Comparison of ENCODE assay signal across 22 cellular contexts in the genomic region with DNA sequence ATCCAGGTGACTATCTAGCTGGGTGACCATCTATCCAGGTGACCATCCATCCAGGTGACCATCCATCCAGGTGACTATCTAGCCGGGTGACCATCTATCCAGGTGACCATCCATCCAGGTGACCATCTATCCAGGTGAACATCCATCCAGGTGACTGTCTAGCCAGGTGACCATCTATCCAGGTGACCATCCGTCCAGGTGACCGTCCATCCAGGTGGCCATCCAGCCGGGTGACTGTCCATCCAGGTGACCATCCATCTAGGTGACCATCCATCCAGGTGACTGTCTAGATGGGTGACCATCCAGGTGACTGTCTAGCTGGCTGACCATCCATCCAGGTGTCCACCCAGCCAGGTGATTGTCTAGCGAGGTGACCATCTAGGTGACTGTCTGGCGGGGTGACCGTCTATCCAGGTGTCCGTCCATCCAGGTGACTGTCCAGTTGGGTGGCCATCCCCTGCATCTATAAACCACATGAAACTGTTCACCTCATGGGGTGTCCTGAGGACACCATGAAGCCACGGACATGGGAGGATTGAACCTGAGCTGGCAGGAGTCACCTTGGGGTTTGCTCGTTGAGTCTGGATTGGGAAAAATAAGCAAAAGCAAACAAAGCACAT.
DNase-seq lines count a peak whose midpoint lies in the region; ATAC-seq and TF ChIP-seq lines count a peak whose summit lies in the region.
"Had no signal": no experiment of that assay in that cellular context is flagged by ENCODE, and none has a peak within 500 bp of the region (broad histone marks: within the 10 kb centered on the region; RNA-seq: fewer than 3 reads in every experiment).

No MANE protein-coding gene starts in this region.

- ATAC-seq in activated CD8-positive, alpha-beta memory T cell treated with anti-CD3 and anti-CD28 coated beads, Interleukin-2, amount 10 ng/mL, durations not matched to agents 7 days and 5 days, result no peak
- ATAC-seq in GM21825 (IDR thresholded peaks at IDR 0.05; ENCODE audit: unreplicated experiment), result no peak

- H3K4me3 ChIP-seq in adrenal gland (no peak overlapping the region), neuronal stem cell (ENCODE audit: low read length in 2 of 2) (peak overlapping the region in 1 of 2 donors; percentile 38)
- H3K4me3 ChIP-seq: HAP-1 had no signal

- no peaks in the 10 kb centered on the region for H3K36me3 Mint-ChIP-seq in activated CD8-positive, alpha-beta memory T cell treated with anti-CD3 and anti-CD28 coated beads, Interleukin-2, amount 10 ng/mL, durations not matched to agents 7 days and 5 days
- no peaks in the 10 kb centered on the region for H3K36me3 Mint-ChIP-seq in type B pancreatic cell
- H3K36me3 Mint-ChIP-seq: CD4-positive, CD25-positive, alpha-beta regulatory T cell had no signal

- H3K27ac ChIP-seq in adrenal gland, result no peak overlapping the region
- no peak overlapping the region for H3K27ac ChIP-seq in neuronal stem cell (replicated peaks; ENCODE audit: low read length)
- H3K27ac ChIP-seq: KMS-11 had no signal

- H3K4me2 ChIP-seq in neuronal stem cell (ENCODE audit: insufficient read depth, low read length, poor library complexity, severe bottlenecking), result no peak overlapping the region
- H3K4me2 ChIP-seq: KMS-11 had no signal

- H2AFZ ChIP-seq in neuronal stem cell (ENCODE audit: low read length), result no peak overlapping the region

- no peak overlapping the region for H4K91ac ChIP-seq in neuronal stem cell (ENCODE audit: low read depth, low read length, poor library complexity)

- H4K8ac ChIP-seq in neuronal stem cell (ENCODE audit: low read depth, low read length), result no peak overlapping the region

- CTCF ChIA-PET in activated CD8-positive, alpha-beta memory T cell treated with anti-CD3 and anti-CD28 coated beads, Interleukin-2, amount 10 ng/mL, durations not matched to agents 7 days and 5 days (lab: Charles Lee), result no interaction called here

- peak overlapping the region; percentile 6 for H3K14ac ChIP-seq in neuronal stem cell (ENCODE audit: low read length)

- no peak overlapping the region for H3K4me3 Mint-ChIP-seq in activated CD8-positive, alpha-beta memory T cell treated with anti-CD3 and anti-CD28 coated beads, Interleukin-2, amount 10 ng/mL, durations not matched to agents 7 days and 5 days
- H3K4me3 Mint-ChIP-seq in type B pancreatic cell, result no peak overlapping the region
- H3K4me3 Mint-ChIP-seq: B cell; CD4-positive, CD25-positive, alpha-beta regulatory T cell had no signal

- no peak for TF ChIP-seq CTCF in adrenal gland (IDR thresholded peaks at IDR 0.05)
- no peak for TF ChIP-seq CTCF in type B pancreatic cell (conservative IDR thresholded peaks at IDR 0.05)

- H2AK5ac ChIP-seq in neuronal stem cell (ENCODE audit: low read depth, low read length), result no peak overlapping the region

- H3K27me3 Mint-ChIP-seq in activated CD8-positive, alpha-beta memory T cell treated with anti-CD3 and anti-CD28 coated beads, Interleukin-2, amount 10 ng/mL, durations not matched to agents 7 days and 5 days, result no peaks in the 10 kb centered on the region
- H3K27me3 Mint-ChIP-seq in type B pancreatic cell, result no peaks in the 10 kb centered on the region
- H3K27me3 Mint-ChIP-seq: B cell; CD4-positive, CD25-positive, alpha-beta regulatory T cell had no signal

- WGBS in adrenal gland, 4 donors, result 90 to 96% (median 95%) methylated on average over 4 to 10 of the region's 10 CpGs
- WGBS in neuronal stem cell (ENCODE audit: extremely low coverage in 2 of 2, insufficient read length in 2 of 2, insufficient replicate concordance in 1 of 2), 2 donors, result no CpG with 5 or more reads among the region's 10 CpGs

- TF ChIP-seq POLR2A in adrenal gland (IDR thresholded peaks at IDR 0.05), result no peak

- intact Hi-C loops in adrenal gland (cut with DNase I), result no loop called here

- no peaks in the 10 kb centered on the region for H3K4me1 Mint-ChIP-seq in activated CD8-positive, alpha-beta memory T cell treated with anti-CD3 and anti-CD28 coated beads, Interleukin-2, amount 10 ng/mL, durations not matched to agents 7 days and 5 days
- peaks cover 20% of the 10 kb centered on the region for H3K4me1 Mint-ChIP-seq in type B pancreatic cell (ENCODE audit: unreplicated experiment)
- H3K4me1 Mint-ChIP-seq: B cell; CD4-positive, CD25-positive, alpha-beta regulatory T cell had no signal

- H2BK5ac ChIP-seq in neuronal stem cell (ENCODE audit: low read length), result no peak overlapping the region

- peak overlapping the region; percentile 39 for H2BK15ac ChIP-seq in neuronal stem cell (ENCODE audit: low read length)

- peaks cover 6% of the 10 kb centered on the region for H3K9me3 Mint-ChIP-seq in activated CD8-positive, alpha-beta memory T cell treated with anti-CD3 and anti-CD28 coated beads, Interleukin-2, amount 10 ng/mL, durations not matched to agents 7 days and 5 days (ENCODE audit: low read depth)
- no peaks in the 10 kb centered on the region for H3K9me3 Mint-ChIP-seq in type B pancreatic cell

- no peaks in the 10 kb centered on the region for H3K79me1 ChIP-seq in neuronal stem cell (ENCODE audit: low read depth, low read length)

- no peak overlapping the region for H3K23ac ChIP-seq in neuronal stem cell (ENCODE audit: low read depth, low read length, poor library complexity)

- peaks cover 0 to 4% of the 10 kb centered on the region in 2 donors for H3K4me1 ChIP-seq in adrenal gland (replicated peaks in 1 of 2)
- H3K4me1 ChIP-seq in neuronal stem cell (ENCODE audit: control insufficient read depth in 2 of 2, insufficient read depth in 1 of 2, low read depth in 1 of 2, low read length in 2 of 2), result peaks cover 0 to 3% of the 10 kb centered on the region in 2 donors
- H3K4me1 ChIP-seq: Caco-2, HAP-1 had no signal

- no peaks in the 10 kb centered on the region for H3K9me3 ChIP-seq in adrenal gland (replicated peaks in 1 of 3)
- peaks cover 0 to 9% of the 10 kb centered on the region in 2 donors for H3K9me3 ChIP-seq in neuronal stem cell (replicated peaks in 1 of 2; ENCODE audit: control insufficient read depth in 2 of 2, insufficient read depth in 1 of 2, low read depth in 1 of 2, low read length in 2 of 2)
- H3K9me3 ChIP-seq: Caco-2, HAP-1 had no signal

- H2BK120ac ChIP-seq in neuronal stem cell (ENCODE audit: low read depth, low read length), result no peak overlapping the region

- no peak overlapping the region for H3K4ac ChIP-seq in neuronal stem cell (ENCODE audit: low read length)

- H3K36me3 ChIP-seq in adrenal gland (replicated peaks in 1 of 2) (no peaks in the 10 kb centered on the region), neuronal stem cell (replicated peaks in 1 of 2; ENCODE audit: control insufficient read depth in 2 of 2, insufficient read depth in 2 of 2, low read length in 2 of 2) (peaks cover 0 to 7% of the 10 kb centered on the region in 2 donors)
- H3K36me3 ChIP-seq: HAP-1 had no signal

- no peak overlapping the region for H3K18ac ChIP-seq in neuronal stem cell (ENCODE audit: low read length)

- no peak overlapping the region for H3K9ac ChIP-seq in neuronal stem cell (ENCODE audit: low read depth, low read length, poor library complexity)
- H3K9ac ChIP-seq: KMS-11 had no signal

- no peak overlapping the region for H2BK12ac ChIP-seq in neuronal stem cell (ENCODE audit: low read length)

- H3K27me3 ChIP-seq in adrenal gland, result no peaks in the 10 kb centered on the region
- H3K27me3 ChIP-seq in neuronal stem cell (ENCODE audit: control insufficient read depth in 3 of 3, insufficient read depth in 3 of 3, low read depth in 1 of 3, low read length in 3 of 3), result peaks cover 0 to 6% (median 0%) of the 10 kb centered on the region in 3 experiments

- H3K27ac Mint-ChIP-seq in activated CD8-positive, alpha-beta memory T cell treated with anti-CD3 and anti-CD28 coated beads, Interleukin-2, amount 10 ng/mL, durations not matched to agents 7 days and 5 days, result no peak overlapping the region
- no peak overlapping the region for H3K27ac Mint-ChIP-seq in type B pancreatic cell
- H3K27ac Mint-ChIP-seq: B cell; CD4-positive, CD25-positive, alpha-beta regulatory T cell had no signal

- peak; percentile 36 for DNase-seq in activated CD8-positive, alpha-beta memory T cell treated with anti-CD3 and anti-CD28 coated beads, Interleukin-2, amount 50 U/mL, for 48 hours
- DNase-seq in activated CD8-positive, alpha-beta memory T cell treated with anti-CD3 and anti-CD28 coated beads, Interleukin-2, amount 10 ng/mL, durations not matched to agents 7 days and 5 days, result no peak
- DNase-seq in adrenal gland (peak in 4 of 7 donors; percentile 0 to 24 (median 12)), neuronal stem cell (ENCODE audit: low spot score) (no peak), type B pancreatic cell (ENCODE audit: extremely low spot score, unreplicated experiment) (peak; percentile 62), NCI-H187 treated with DMSO at 0.1 percent for 48 hours (lab: John Stamatoyannopoulos, UW) (no peak), C1 segment of cervical spinal cord (lab: John Stamatoyannopoulos, UW) (no peak)
- DNase-seq: 8988T; CD4-positive, CD25-positive, alpha-beta regulatory T cell; GF-D8; MV-4-11; NCI-H1694 treated with DMSO at 0.1 percent for 48 hours; NCI-H2107; NCI-H2227 treated with DMSO at 0.1 percent for 48 hours; NCI-H510A treated with DMSO at 0.1 percent for 48 hours; NCI-H774; RPMI8226 had no signal

Comparison
In these comparisons a context has a peak if more than half of its experiments do, and no peak if none do; other contexts are left out.
1. DNase-seq: peak in activated CD8-positive, alpha-beta memory T cell treated with anti-CD3 and anti-CD28 coated beads, Interleukin-2, amount 50 U/mL, for 48 hours (single experiment), adrenal gland (4 of 7) and type B pancreatic cell (single experiment); none in activated CD8-positive, alpha-beta memory T cell treated with anti-CD3 and anti-CD28 coated beads, Interleukin-2, amount 10 ng/mL, durations not matched to agents 7 days and 5 days (single experiment), neuronal stem cell (single experiment), NCI-H187 treated with DMSO at 0.1 percent for 48 hours (single experiment) and C1 segment of cervical spinal cord (0 of 14).